ENCODE assay signal across 11 cellular contexts in the genomic region with DNA sequence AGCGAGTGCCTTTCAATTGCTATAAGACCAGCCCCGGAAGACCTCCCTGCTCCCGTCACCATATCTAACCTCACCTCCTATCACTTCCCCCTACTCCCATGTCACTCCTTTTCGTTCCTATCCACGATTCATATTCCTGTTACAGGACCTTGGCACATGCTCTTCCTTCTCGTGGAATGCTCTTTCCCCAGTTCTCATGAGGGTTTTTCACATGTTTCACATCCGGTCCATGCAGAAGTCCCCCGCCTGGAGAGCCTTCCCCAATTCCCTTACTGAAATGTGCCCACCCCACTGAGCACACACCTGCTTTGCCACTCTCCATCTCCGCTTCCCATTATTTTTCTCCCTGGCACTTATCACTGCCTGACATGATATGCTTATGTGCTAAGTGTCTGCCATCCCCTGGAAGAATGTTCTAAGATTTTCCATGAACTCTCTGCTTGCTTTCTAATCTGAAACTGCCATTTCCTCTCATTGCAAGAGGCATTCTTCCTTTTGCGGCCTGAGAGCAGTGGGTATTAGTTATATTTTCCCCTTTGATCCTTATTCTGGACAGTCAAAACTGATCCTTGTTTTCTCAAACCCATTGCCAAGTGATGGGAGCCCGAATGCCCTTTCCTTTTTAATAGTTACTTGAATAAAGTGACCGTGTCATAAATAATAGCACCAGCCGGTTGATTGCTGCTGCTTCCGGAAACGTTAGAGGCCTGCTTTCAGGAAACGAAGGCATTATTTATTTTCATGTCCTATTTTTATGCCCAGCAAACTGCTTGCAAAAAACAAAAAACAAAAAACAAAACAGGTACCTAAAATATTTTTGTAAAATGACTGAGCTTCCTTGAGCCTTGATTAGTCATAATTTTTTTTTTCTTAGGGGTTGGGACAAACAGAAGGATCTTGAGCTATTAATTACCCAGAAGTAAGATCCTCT.
DNase-seq lines count a peak whose midpoint lies in the region; ATAC-seq, FAIRE-seq and TF ChIP-seq lines count a peak whose summit lies in the region.
"Had no signal": no experiment of that assay in that cellular context is flagged by ENCODE, and none has a peak within 500 bp of the region (broad histone marks: within the 10 kb centered on the region; RNA-seq: fewer than 3 reads in every experiment).

No MANE protein-coding gene starts in this region.

- H3K9me3 Mint-ChIP-seq in HFFc6: peaks cover 11% of the 10 kb centered on the region

- peak overlapping the region; percentile 21 for H3K4me3 Mint-ChIP-seq in HFFc6

- no peaks in the 10 kb centered on the region for H3K27me3 Mint-ChIP-seq in HFFc6 (ENCODE audit: insufficient read depth)

- H3K27ac Mint-ChIP-seq in HFFc6: peak overlapping the region; percentile 82

- intact Hi-C loops in adrenal gland (cut with DNase I) (no loop called here), stomach (cut with DNase I; ENCODE audit: low total_unique reads) (no loop called here)

- FAIRE-seq in islet of Langerhans (lab: Jason Lieb, UNC): peak; percentile 30
- FAIRE-seq: TTC549 had no signal

- H3K36me3 Mint-ChIP-seq in HFFc6 (ENCODE audit: low read depth): peaks cover 12% of the 10 kb centered on the region

- peaks cover 89% of the 10 kb centered on the region for H3K4me1 Mint-ChIP-seq in HFFc6 (ENCODE audit: low read depth)

- H3K9me3 ChIP-seq in adrenal gland (replicated peaks in 1 of 3) (no peaks in the 10 kb centered on the region), stomach (peaks cover 0 to 13% (median 2%) of the 10 kb centered on the region in 4 donors)

- no peaks in the 10 kb centered on the region for H3K27me3 ChIP-seq in adrenal gland
- no peaks in the 10 kb centered on the region for H3K27me3 ChIP-seq in stomach

- no peak for TF ChIP-seq CTCF in HFFc6 (IDR thresholded peaks at IDR 0.05)
- TF ChIP-seq CTCF in adrenal gland (IDR thresholded peaks at IDR 0.05): no peak
- TF ChIP-seq CTCF in stomach (IDR thresholded peaks at IDR 0.05): no peak

- H3K4me3 ChIP-seq in adrenal gland (no peak overlapping the region), stomach (no peak overlapping the region)

- 44 to 60% (median 47%) methylated on average over 15 to 16 of the region's 16 CpGs for WGBS in adrenal gland, 4 donors
- 58 to 74% (median 64%) methylated on average over 15 to 16 of the region's 16 CpGs for WGBS in stomach, 5 donors

- ATAC-seq in HG02759 (IDR thresholded peaks at IDR 0.05; ENCODE audit: unreplicated experiment) (no peak), GM18868 (IDR thresholded peaks at IDR 0.05; ENCODE audit: unreplicated experiment) (no peak), HG03342 (IDR thresholded peaks at IDR 0.05; ENCODE audit: unreplicated experiment) (no peak)

- TF ChIP-seq POLR2A in adrenal gland (IDR thresholded peaks at IDR 0.05) (no peak), stomach (IDR thresholded peaks at IDR 0.05) (no peak)

- DNase-seq in HFFc6 (no peak), adrenal gland (no peak), stomach (no peak)
- DNase-seq: activated T-cell treated with anti-CD3 and anti-CD28 coated beads, Interleukin-2, amount 50 U/mL, for 48 hours; DMS53; NCI-H748 treated with DMSO at 0.1 percent for 48 hours had no signal

- H3K4me1 ChIP-seq in adrenal gland (replicated peaks in 1 of 2): peaks cover 6 to 45% of the 10 kb centered on the region in 2 donors
- H3K4me1 ChIP-seq in stomach: peaks cover 0 to 21% (median 10%) of the 10 kb centered on the region in 4 donors

- TF ChIP-seq EP300 in stomach (IDR thresholded peaks at IDR 0.05): no peak

- H3K27ac ChIP-seq in adrenal gland (peak overlapping the region in 4 of 5 donors; percentile 6 to 78 (median 61)), stomach (peak overlapping the region in 4 of 5 donors; percentile 55 to 75 (median 64))

- no peaks in the 10 kb centered on the region for H3K36me3 ChIP-seq in adrenal gland (replicated peaks in 1 of 2)
- H3K36me3 ChIP-seq in stomach: no peaks in the 10 kb centered on the region
